ENCODE assay signal across 9 cellular contexts in the genomic region with DNA sequence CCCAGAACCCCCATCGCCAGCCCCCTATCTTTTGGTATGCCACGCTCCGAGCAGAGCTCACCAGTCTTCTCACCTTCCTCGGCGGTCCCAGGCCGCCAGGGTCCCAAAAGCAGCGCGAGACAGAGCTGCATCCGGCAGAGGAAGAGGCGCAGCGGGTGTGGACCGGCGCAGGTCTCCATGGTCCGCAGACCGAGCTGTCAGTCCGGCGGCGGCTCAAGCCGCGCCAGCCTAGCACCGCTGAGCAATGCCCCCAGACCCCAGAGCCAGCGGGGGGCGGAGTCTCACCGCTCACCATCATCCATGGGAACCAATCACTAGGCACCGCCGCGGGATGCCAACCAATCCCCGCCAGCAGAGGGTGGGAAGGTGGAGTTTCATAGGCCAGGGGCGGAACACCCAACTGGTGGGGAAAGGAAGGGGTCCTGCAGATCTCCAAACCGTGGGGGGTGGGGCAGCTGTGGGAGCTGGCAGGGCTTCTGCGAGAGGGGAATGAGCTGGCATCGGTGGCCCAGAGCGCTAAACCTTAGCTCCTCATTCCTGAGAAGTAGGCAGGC. TPM values are rescaled to one million over a fixed set of nuclear protein-coding genes. Genes with fewer than 3 reads are reported as not detected.
A peak's percentile ranks its signal among the peaks of the same experiment; 100 is the strongest.
DNase-seq lines count a peak whose midpoint lies in the region; ATAC-seq, FAIRE-seq and TF ChIP-seq lines count a peak whose summit lies in the region.
"Had no signal": no experiment of that assay in that cellular context is flagged by ENCODE, and none has a peak within 500 bp of the region (broad histone marks: within the 10 kb centered on the region; RNA-seq: fewer than 3 reads in every experiment).

Gene EPHA10, minus strand, starts transcription at position 233 of the 554 bp plus-strand sequence. Its CDS starts 54 bp downstream, at position 179.

- no peaks in the 10 kb centered on the region for H4K20me1 ChIP-seq in HepG2 (ENCODE audit: insufficient read depth, low read length)

- H3K27me3 ChIP-seq in HepG2 (ENCODE audit: control insufficient read depth in 1 of 2, insufficient read depth in 2 of 2, low read length in 2 of 2) (peaks cover 0 to 45% of the 10 kb centered on the region in 2 experiments; a peak in 4 of 5 replicates), right lobe of liver (peaks cover 0 to 19% of the 10 kb centered on the region in 2 donors)

- H3K36me3 ChIP-seq in HepG2 (replicated peaks in 1 of 2; ENCODE audit: control insufficient read depth in 1 of 2, insufficient read depth in 2 of 2, low read length in 2 of 2) (no peaks in the 10 kb centered on the region), right lobe of liver (no peaks in the 10 kb centered on the region)
- H3K36me3 ChIP-seq: BLaER1 treated with 17β-estradiol and CSF1 and Interleukin-3, amounts not matched to agents 10 nM and 100 nM had no signal

- H3K4me3 ChIP-seq in HepG2 (replicated peaks in 1 of 3; ENCODE audit: insufficient read depth in 1 of 3, low read depth in 2 of 3, low read length in 3 of 3) (peak within 1 kb of the TSS in 1 of 3 experiments; percentile 2; a peak in 1 of 6 replicates), right lobe of liver (no peak within 1 kb of the TSS)
- H3K4me3 ChIP-seq: BLaER1 treated with 17β-estradiol and CSF1 and Interleukin-3, amounts not matched to agents 10 nM and 100 nM had no signal

- TF ChIP-seq POLR2A in HepG2 (IDR thresholded peaks at IDR 0.05; ENCODE audit: insufficient read depth in 1 of 2, low read depth in 2 of 2, low read length in 2 of 2) (no peak), right lobe of liver (IDR thresholded peaks at IDR 0.05) (no peak), GM12891 (IDR thresholded peaks at IDR 0.05; ENCODE audit: low read depth, low read length) (no peak)

- no peak within 1 kb of the TSS for H2AFZ ChIP-seq in HepG2 (ENCODE audit: low read length)

- H3K9me3 ChIP-seq in HepG2 (ENCODE audit: low read length) (no peaks in the 10 kb centered on the region), right lobe of liver (no peaks in the 10 kb centered on the region)

- CTCF ChIA-PET in HepG2 (lab: Yijun Ruan, JAX; ENCODE audit: low intra/inter-chr PET ratio, low total read pairs) = no interaction called here

- peak within 1 kb of the TSS; percentile 45 for H3K4me2 ChIP-seq in HepG2 (ENCODE audit: low read depth, low read length)

- DNase-seq in HepG2 (ENCODE audit: low spot score) (no peak), right lobe of liver (no peak), NCI-H774 (lab: John Stamatoyannopoulos, UW) (peak; percentile 41), head of caudate nucleus (peak; percentile 58 to 93 (median 84)), cardiac septum (ENCODE audit: low spot score) (no peak), GM12891 (ENCODE audit: insufficient read length, low spot score) (no peak)

- in situ Hi-C loops in HepG2 (cut with HindIII; ENCODE audit: extremely low pct_ligation_motif_present, low pct_unique_long_range_greater_than_20kb) = no loop called here

- intact Hi-C loops in HepG2 (cut with micrococcal nuclease; ENCODE audit: unreplicated experiment) = no loop called here
- intact Hi-C loops in right lobe of liver (cut with DNase I) = no loop called here
- intact Hi-C loops in head of caudate nucleus (cut with DNase I) = no loop called here
- intact Hi-C loops in cardiac septum (cut with DNase I) = no loop called here

- H3K27ac ChIP-seq in HepG2 (ENCODE audit: extremely low read length, insufficient read depth, low read length) = no peak within 1 kb of the TSS
- no peak within 1 kb of the TSS for H3K27ac ChIP-seq in right lobe of liver
- H3K27ac ChIP-seq: BLaER1 treated with 17β-estradiol and CSF1 and Interleukin-3, amounts not matched to agents 10 nM and 100 nM had no signal

- no peak for TF ChIP-seq RAD21 in HepG2 (CRISPR knock-in tag; IDR thresholded peaks at IDR 0.05)

- no peak within 1 kb of the TSS for H3K9ac ChIP-seq in HepG2 (ENCODE audit: insufficient read depth, low read depth, low read length)
- H3K9ac ChIP-seq: BLaER1 treated with 17β-estradiol and CSF1 and Interleukin-3, amounts not matched to agents 10 nM and 100 nM had no signal

- H3K79me2 ChIP-seq in HepG2 (ENCODE audit: insufficient read depth, low read length) = no peaks in the 10 kb centered on the region

- FAIRE-seq in HepG2 (lab: Jason Lieb, UNC) = no peak
- no peak for FAIRE-seq in GM12891 (lab: Jason Lieb, UNC)

- BruUV-seq in HepG2 (replicated peaks; lab: Mats Ljungman, UMichigan) = no TSS peak

- TF ChIP-seq EP300 in HepG2 (IDR thresholded peaks at IDR 0.05; ENCODE audit: low read depth in 2 of 2, low read length in 2 of 2) (no peak), HepG2 (CRISPR knock-in tag; IDR thresholded peaks at IDR 0.05; ENCODE audit: borderline replicate concordance) (no peak)

- POLR2A ChIA-PET in HepG2 (lab: Yijun Ruan, JAX) = interaction anchor here (1.6 kb wide), 1 partner anchor 75 kb away, joined by 5 read pairs; a partner anchor contains a TSS

- 45% methylated on average over 17 of the region's 33 CpGs for WGBS in HepG2 (ENCODE audit: low lambda C conversion rate)
- 4% methylated on average over 8 of the region's 33 CpGs for WGBS in right lobe of liver (ENCODE audit: insufficient coverage, low coverage, low lambda C conversion rate, missing lambda C conversion rate)

- H3K4me1 ChIP-seq in HepG2 (ENCODE audit: insufficient read depth, low read length) (peaks cover 6% of the 10 kb centered on the region; the same call in 1 of the 2 replicates), right lobe of liver (no peaks in the 10 kb centered on the region)

- TF ChIP-seq CTCF in HepG2 (CRISPR knock-in tag; IDR thresholded peaks at IDR 0.05) (no peak), right lobe of liver (IDR thresholded peaks at IDR 0.05) (no peak)

- ATAC-seq in HepG2 (no peak), right lobe of liver (no peak), HG02623 (IDR thresholded peaks at IDR 0.05; ENCODE audit: unreplicated experiment) (no peak), GM21825 (IDR thresholded peaks at IDR 0.05; ENCODE audit: unreplicated experiment) (no peak)

TF ChIP-seq in HepG2, 621 proteins besides CTCF, POLR2A, EP300 and RAD21 (continues in another document):
- TF ChIP-seq RAD51 (IDR thresholded peaks at IDR 0.05; ENCODE audit: borderline replicate concordance) = no peak

TF ChIP-seq in GM12891, 5 proteins besides CTCF, POLR2A, EP300 and RAD21:
- TF ChIP-seq POLR2AphosphoS5 (IDR thresholded peaks at IDR 0.05; ENCODE audit: low read depth, low read length) (no peak), PAX5 (IDR thresholded peaks at IDR 0.05; ENCODE audit: insufficient read depth, low read length, severe bottlenecking) (no peak), SPI1 (IDR thresholded peaks at IDR 0.05; ENCODE audit: low read depth, low read length) (no peak), TAF1 (IDR thresholded peaks at IDR 0.05; ENCODE audit: low read depth, low read length) (no peak), POU2F2 (IDR thresholded peaks at IDR 0.05; ENCODE audit: low read depth, low read length) (no peak)
TF ChIP-seq in GM12891: peak in this region for 0.

RNA-seq across cellular contexts. Expression of gene EPHA10, which starts in this region (rescaled TPM):
- total RNA-seq in HepG2 (2016; rRNA removed; fragmentation: Illumina TruSeq; extraction: Trizol) = 0.08 and 0.58 TPM in 2 replicates
- total RNA-seq in HepG2 (2016; cell fraction: cytosol; rRNA removed; fragmentation: Illumina TruSeq; extraction: Trizol; ENCODE audit: low read depth) = 0.10 TPM in 1 of 2 replicates, not detected in the other
- 0.17 and 0.19 TPM in 2 replicates for total RNA-seq in HepG2 (2016; cell fraction: insoluble cytoplasmic fraction; rRNA removed; fragmentation: Illumina TruSeq; extraction: Trizol)
- 0.10 and 0.15 TPM in 2 replicates for total RNA-seq in HepG2 (2016; cell fraction: membrane; rRNA removed; fragmentation: Illumina TruSeq; extraction: Trizol)
- 0.25 and 0.40 TPM in 2 replicates for total RNA-seq in HepG2 (2016; cell fraction: nucleus; rRNA removed; fragmentation: Illumina TruSeq; extraction: Trizol)
- 0.11 and 0.29 TPM in 2 replicates for polyA plus RNA-seq in HepG2 (2011; rRNA removed)
- 0.08 and 0.09 TPM in 2 replicates for polyA plus RNA-seq in HepG2 (2011; cell fraction: cytosol; rRNA removed)
- 1.4 and 2.3 TPM in 2 replicates for polyA plus RNA-seq in HepG2 (2011; cell fraction: nucleus; rRNA removed)
- polyA plus RNA-seq in HepG2 (2012) = 0.09 and 0.15 TPM in 2 replicates
- polyA plus RNA-seq in HepG2 (2016; cell fraction: cytosol; fragmentation: Illumina TruSeq; extraction: Trizol; ENCODE audit: low read depth) = 0.01 TPM in 1 of 2 replicates, not detected in the other
- 0.08 TPM in 1 of 2 replicates, not detected in the other for polyA plus RNA-seq in HepG2 (2016; cell fraction: insoluble cytoplasmic fraction; fragmentation: Illumina TruSeq; extraction: Trizol; ENCODE audit: low read depth)
- 0.12 TPM in 1 of 2 replicates, not detected in the other for polyA plus RNA-seq in HepG2 (2016; cell fraction: membrane; fragmentation: Illumina TruSeq; extraction: Trizol; ENCODE audit: low read depth)
- polyA plus RNA-seq in HepG2 (2016; cell fraction: nucleus; fragmentation: Illumina TruSeq; extraction: Trizol; ENCODE audit: insufficient read depth, low read depth) = 0.40 and 0.52 TPM in 2 replicates
- polyA minus RNA-seq in HepG2 (2011; rRNA and poly(A)+ RNA removed; ENCODE audit: low replicate concordance) = 0.08 and 0.63 TPM in 2 replicates
- not detected in 2 replicates for polyA minus RNA-seq in HepG2 (2011; cell fraction: cytosol; rRNA and poly(A)+ RNA removed)
- 0.26 TPM in 1 of 2 replicates, not detected in the other for polyA minus RNA-seq in HepG2 (2011; cell fraction: nucleus; rRNA and poly(A)+ RNA removed)
- total RNA-seq in right lobe of liver = under 1 TPM in 2 of 6 experiments, not detected in 4; 0.07 to 0.16 TPM
- not detected for total RNA-seq in cardiac septum
- 0.05 TPM for polyA plus RNA-seq in GM12891 (2012; ENCODE audit: low read depth, missing spikeins)

Comparison
In these comparisons a context has a peak if more than half of its experiments do, and no peak if none do; other contexts are left out.
1. DNase-seq: peak in NCI-H774 (single experiment) and head of caudate nucleus (42 of 42); none in HepG2 (single experiment), right lobe of liver (0 of 3), cardiac septum (single experiment) and GM12891 (single experiment).